In the genomic region with DNA sequence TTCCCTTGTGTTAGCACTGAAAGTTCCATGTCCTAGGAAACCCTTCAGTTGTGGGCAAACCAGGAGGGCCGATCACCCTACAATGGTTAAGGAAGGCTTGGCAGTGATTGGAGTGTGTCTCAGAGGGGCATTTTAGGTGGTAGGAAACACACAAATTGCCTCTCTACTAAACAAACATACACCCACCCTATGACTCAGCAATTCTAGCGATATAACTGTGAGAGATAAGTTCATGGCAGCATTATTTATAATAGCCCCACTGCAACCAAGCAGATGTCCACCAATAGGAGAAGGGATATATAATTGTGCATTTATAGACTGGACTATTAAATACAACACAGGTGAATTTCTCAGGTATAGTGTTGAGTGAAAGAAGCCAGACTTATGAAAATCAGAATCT, we compare ENCODE assay signal across 8 cellular contexts.
"Had no signal": no experiment of that assay in that cellular context is flagged by ENCODE, and none has a peak within 500 bp of the region (broad histone marks: within the 10 kb centered on the region; RNA-seq: fewer than 3 reads in every experiment).

No MANE protein-coding gene starts in this region.

- H3K4me1 ChIP-seq: HAP-1 had no signal

- ATAC-seq: HCT116 had no signal

- H3K27me3 Mint-ChIP-seq: IgD-negative memory B cell had no signal

- H3K4me3 ChIP-seq: HAP-1 had no signal

- H3K4me1 Mint-ChIP-seq: IgD-negative memory B cell had no signal

- H3K9me3 ChIP-seq: HAP-1 had no signal

- DNase-seq: H7, HFFc6, Kasumi-1, KG1 had no signal

- H3K27ac Mint-ChIP-seq: HFFc6, IgD-negative memory B cell had no signal

- H3K36me3 ChIP-seq: HAP-1 had no signal

- H3K27ac ChIP-seq: HL-60 had no signal

- H3K4me3 Mint-ChIP-seq: HFFc6, IgD-negative memory B cell had no signal
